ENCODE assay signal across 1 cellular context in the genomic region with DNA sequence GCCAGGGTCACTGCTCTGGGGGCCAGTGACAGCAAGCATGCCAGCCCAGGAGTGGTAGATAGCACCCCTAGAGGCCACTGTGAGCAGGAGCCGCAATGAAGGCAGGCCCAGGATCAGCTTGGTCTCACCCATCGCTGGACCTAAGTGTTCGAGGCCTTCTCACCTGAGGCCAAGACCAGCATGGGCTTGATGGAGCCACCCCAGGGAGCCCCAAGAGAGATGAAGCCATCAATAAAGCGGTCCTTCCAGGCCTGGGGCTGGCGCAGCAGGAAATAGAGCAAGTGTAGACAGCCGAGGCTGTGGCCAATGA.
TF ChIP-seq lines count a peak whose summit lies in the region.

No MANE protein-coding gene starts in this region.

TF ChIP-seq in A549, 52 proteins besides CTCF, POLR2A, EP300 and RAD21:
- TF ChIP-seq, protein P1, sequence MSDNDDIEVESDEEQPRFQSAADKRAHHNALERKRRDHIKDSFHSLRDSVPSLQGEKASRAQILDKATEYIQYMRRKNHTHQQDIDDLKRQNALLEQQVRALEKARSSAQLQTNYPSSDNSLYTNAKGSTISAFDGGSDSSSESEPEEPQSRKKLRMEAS (IDR thresholded peaks at IDR 0.05), result 0 out of 2 replicates have a peak, but pooled peaks have one; percentile 25
- TF ChIP-seq CBX8 (IDR thresholded peaks at IDR 0.05), result no peak
- no peak for TF ChIP-seq FOSB (CRISPR knock-in tag; IDR thresholded peaks at IDR 0.05)
